In the genomic region with DNA sequence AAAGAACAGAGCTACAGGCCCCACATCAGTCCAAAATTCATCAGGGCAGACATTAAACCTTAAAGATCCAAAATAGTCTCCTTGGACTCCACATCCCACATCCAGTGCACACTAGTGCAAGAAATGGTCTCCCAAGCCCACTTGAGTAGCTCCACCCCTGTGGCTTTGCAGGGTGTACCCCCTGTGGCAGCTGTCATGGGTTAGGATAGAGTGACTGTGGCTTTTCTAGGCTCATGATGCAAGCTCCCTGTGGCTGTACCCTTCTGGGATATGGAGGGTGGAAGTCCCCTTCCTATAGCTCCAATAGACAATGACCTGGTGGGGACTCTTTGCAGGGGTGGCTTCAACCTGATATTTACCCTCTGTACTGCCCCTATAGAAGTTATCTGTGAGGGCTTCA, we compare ENCODE assay signal across 23 cellular contexts.
"Had no signal": no experiment of that assay in that cellular context is flagged by ENCODE, and none has a peak within 500 bp of the region (broad histone marks: within the 10 kb centered on the region; RNA-seq: fewer than 3 reads in every experiment).

No MANE protein-coding gene starts in this region.

- H3K27ac ChIP-seq: colonic mucosa, coronary artery, dorsolateral prefrontal cortex, epithelial cell of prostate, esophagus muscularis mucosa, esophagus squamous epithelium, foreskin keratinocyte, gastrocnemius medialis, gastroesophageal sphincter, heart left ventricle, heart right ventricle had no signal

- H3K9me3 ChIP-seq: colonic mucosa, esophagus muscularis mucosa, esophagus squamous epithelium, gastrocnemius medialis, gastroesophageal sphincter had no signal

- DNase-seq: colonic mucosa; cortex of kidney; dermis blood vessel endothelial cell; dorsolateral prefrontal cortex; effector CD4-positive, alpha-beta T cell; effector CD8-positive, alpha-beta T cell; effector memory CD4-positive, alpha-beta T cell; effector memory CD8-positive, alpha-beta T cell; endodermal cell; erythroblast; esophagus squamous epithelium; foreskin fibroblast; foreskin keratinocyte; foreskin melanocyte; gastrocnemius medialis; glutamatergic neuron; head of caudate nucleus; heart left ventricle; heart right ventricle had no signal

- H3K27me3 ChIP-seq: colonic mucosa, esophagus muscularis mucosa, esophagus squamous epithelium, foreskin keratinocyte, gastrocnemius medialis, gastroesophageal sphincter, heart left ventricle, heart right ventricle had no signal

- H3K36me3 ChIP-seq: colonic mucosa, esophagus muscularis mucosa, esophagus squamous epithelium, gastrocnemius medialis, gastroesophageal sphincter, heart left ventricle, heart right ventricle had no signal

- H3K4me3 ChIP-seq: colonic mucosa, coronary artery, dorsolateral prefrontal cortex, esophagus muscularis mucosa, esophagus squamous epithelium, gastrocnemius medialis, gastroesophageal sphincter, heart left ventricle, heart right ventricle had no signal

- H3K4me1 ChIP-seq: colonic mucosa, esophagus muscularis mucosa, esophagus squamous epithelium, foreskin keratinocyte, gastroesophageal sphincter had no signal
